29 cellular contexts compared by ENCODE assay signal in the genomic region with DNA sequence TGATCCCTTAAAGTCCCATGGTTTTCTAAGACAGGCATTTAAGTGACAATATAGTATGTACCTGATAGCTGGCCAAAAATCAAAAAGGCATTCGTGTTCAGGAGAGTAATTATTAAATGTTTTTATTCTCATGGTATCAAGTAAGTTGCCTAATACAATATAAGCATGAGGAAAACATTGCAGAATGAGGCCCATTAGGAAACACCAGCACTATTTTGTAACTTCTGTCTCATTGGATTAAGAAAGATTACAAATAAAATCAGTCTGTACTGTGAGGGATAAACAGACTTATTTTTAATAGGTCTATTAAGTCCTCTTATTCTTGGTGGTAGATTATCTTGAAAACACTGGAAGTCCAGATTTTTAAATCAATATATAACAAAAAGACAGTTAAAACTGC.
DNase-seq lines count a peak whose midpoint lies in the region; ATAC-seq, FAIRE-seq and TF ChIP-seq lines count a peak whose summit lies in the region.
"Had no signal": no experiment of that assay in that cellular context is flagged by ENCODE, and none has a peak within 500 bp of the region (broad histone marks: within the 10 kb centered on the region; RNA-seq: fewer than 3 reads in every experiment).

No MANE protein-coding gene starts in this region.

- H3K4me3 Mint-ChIP-seq in activated CD4-positive, alpha-beta T cell treated with anti-CD3 and anti-CD28 coated beads, Interleukin-2, amount 10 ng/mL, durations not matched to agents 24 days and 14 days, result no peak overlapping the region
- no peak overlapping the region for H3K4me3 Mint-ChIP-seq in naive thymus-derived CD4-positive, alpha-beta T cell
- H3K4me3 Mint-ChIP-seq: activated CD4-positive, alpha-beta memory T cell treated with anti-CD3 and anti-CD28 coated beads, Interleukin-2, amount 10 ng/mL, durations not matched to agents 7 days and 5 days; activated naive CD4-positive, alpha-beta T cell treated with anti-CD3 and anti-CD28 coated beads, Interleukin-2, amount 50 U/mL, for 24 hours; naive thymus-derived CD8-positive, alpha-beta T cell had no signal

- H3K36me3 Mint-ChIP-seq in activated CD4-positive, alpha-beta T cell treated with anti-CD3 and anti-CD28 coated beads, Interleukin-2, amount 10 ng/mL, durations not matched to agents 24 days and 14 days (ENCODE audit: low read depth), result peaks cover 13% of the 10 kb centered on the region
- peaks cover 0 to 42% (median 18%) of the 10 kb centered on the region in 5 donors for H3K36me3 Mint-ChIP-seq in naive thymus-derived CD4-positive, alpha-beta T cell

- no peaks in the 10 kb centered on the region for H3K9me3 ChIP-seq in right lobe of liver
- no peaks in the 10 kb centered on the region for H3K9me3 ChIP-seq in HepG2 (ENCODE audit: low read length)
- no peaks in the 10 kb centered on the region for H3K9me3 ChIP-seq in adipocyte (ENCODE audit: control insufficient read depth, low read length)
- H3K9me3 ChIP-seq in naive thymus-derived CD4-positive, alpha-beta T cell (ENCODE audit: control insufficient read depth in 2 of 3, low read length in 3 of 3), result no peaks in the 10 kb centered on the region
- H3K9me3 ChIP-seq: BLaER1, esophagus squamous epithelium, spleen, tibial nerve had no signal

- in situ Hi-C loops in HepG2 (cut with HindIII; ENCODE audit: extremely low pct_ligation_motif_present, low pct_unique_long_range_greater_than_20kb), result no loop called here

- ATAC-seq in right lobe of liver (peak in 3 of 4 donors; percentile 32 to 82 (median 53)), HepG2 (no peak), HG03460 (IDR thresholded peaks at IDR 0.05; ENCODE audit: unreplicated experiment) (no peak), omental fat pad (ENCODE audit: low FRiP score) (no peak)
- no peak for ATAC-seq in naive thymus-derived CD4-positive, alpha-beta T cell
- ATAC-seq: naive thymus-derived CD8-positive, alpha-beta T cell had no signal

- CTCF ChIA-PET in HepG2 (lab: Yijun Ruan, JAX; ENCODE audit: low intra/inter-chr PET ratio, low total read pairs), result no interaction called here
- CTCF ChIA-PET in naive thymus-derived CD4-positive, alpha-beta T cell (lab: Charles Lee), result no interaction called here

- TF ChIP-seq EP300 in HepG2 (IDR thresholded peaks at IDR 0.05; ENCODE audit: low read depth in 2 of 2, low read length in 2 of 2) (no peak), HepG2 (CRISPR knock-in tag; IDR thresholded peaks at IDR 0.05; ENCODE audit: borderline replicate concordance) (no peak)

- H3K4me1 ChIP-seq in right lobe of liver, result no peaks in the 10 kb centered on the region
- no peaks in the 10 kb centered on the region for H3K4me1 ChIP-seq in HepG2 (ENCODE audit: insufficient read depth, low read length)
- H3K4me1 ChIP-seq in adipocyte (ENCODE audit: control insufficient read depth, insufficient read depth, low read length), result peaks cover 17% of the 10 kb centered on the region
- H3K4me1 ChIP-seq in naive thymus-derived CD4-positive, alpha-beta T cell (ENCODE audit: control insufficient read depth in 2 of 2, insufficient read depth in 2 of 2, low read length in 2 of 2), result no peaks in the 10 kb centered on the region
- H3K4me1 ChIP-seq: BLaER1, esophagus squamous epithelium, spleen, tibial nerve had no signal

- intact Hi-C loops in right lobe of liver (cut with DNase I), result no loop called here
- intact Hi-C loops in HepG2 (cut with micrococcal nuclease; ENCODE audit: unreplicated experiment), result no loop called here
- intact Hi-C loops in activated CD4-positive, alpha-beta T cell treated with anti-CD3 and anti-CD28 coated beads, Interleukin-2, amount 10 ng/mL, durations not matched to agents 24 days and 14 days (cut with micrococcal nuclease), result no loop called here
- intact Hi-C loops in naive thymus-derived CD4-positive, alpha-beta T cell (cut with micrococcal nuclease), result loop anchor here in 1 of 2 donors (2.0 kb wide), 1 partner anchor 15 kb away; no protein-coding TSS in a partner anchor

- H3K27me3 Mint-ChIP-seq in activated CD4-positive, alpha-beta T cell treated with anti-CD3 and anti-CD28 coated beads, Interleukin-2, amount 10 ng/mL, durations not matched to agents 24 days and 14 days, result no peaks in the 10 kb centered on the region
- no peaks in the 10 kb centered on the region for H3K27me3 Mint-ChIP-seq in naive thymus-derived CD4-positive, alpha-beta T cell
- H3K27me3 Mint-ChIP-seq: activated CD4-positive, alpha-beta memory T cell treated with anti-CD3 and anti-CD28 coated beads, Interleukin-2, amount 10 ng/mL, durations not matched to agents 7 days and 5 days; activated naive CD4-positive, alpha-beta T cell treated with anti-CD3 and anti-CD28 coated beads, Interleukin-2, amount 50 U/mL, for 24 hours; naive thymus-derived CD8-positive, alpha-beta T cell had no signal

- H3K4me1 Mint-ChIP-seq in activated CD4-positive, alpha-beta T cell treated with anti-CD3 and anti-CD28 coated beads, Interleukin-2, amount 10 ng/mL, durations not matched to agents 24 days and 14 days, result no peaks in the 10 kb centered on the region
- H3K4me1 Mint-ChIP-seq in naive thymus-derived CD4-positive, alpha-beta T cell, result no peaks in the 10 kb centered on the region
- H3K4me1 Mint-ChIP-seq: activated CD4-positive, alpha-beta memory T cell treated with anti-CD3 and anti-CD28 coated beads, Interleukin-2, amount 10 ng/mL, durations not matched to agents 7 days and 5 days; activated naive CD4-positive, alpha-beta T cell treated with anti-CD3 and anti-CD28 coated beads, Interleukin-2, amount 50 U/mL, for 24 hours; naive thymus-derived CD8-positive, alpha-beta T cell had no signal

- H3K36me3 ChIP-seq in right lobe of liver (peaks cover 0 to 8% (median 0%) of the 10 kb centered on the region in 4 donors), HepG2 (replicated peaks in 1 of 2; ENCODE audit: control insufficient read depth in 1 of 2, insufficient read depth in 2 of 2, low read length in 2 of 2) (peaks cover 0 to 5% of the 10 kb centered on the region in 2 experiments; a peak in 1 of 5 replicates), adipocyte (ENCODE audit: control insufficient read depth, insufficient read depth, low read length, severe bottlenecking) (peaks cover 12% of the 10 kb centered on the region)
- H3K36me3 ChIP-seq in naive thymus-derived CD4-positive, alpha-beta T cell (ENCODE audit: control insufficient read depth in 2 of 3, insufficient read depth in 3 of 3, low read length in 3 of 3), result peaks cover 0 to 7% (median 0%) of the 10 kb centered on the region in 3 experiments
- H3K36me3 ChIP-seq: BLaER1 had no signal

- no peaks in the 10 kb centered on the region for H3K79me2 ChIP-seq in HepG2 (ENCODE audit: insufficient read depth, low read length)

- no peak for TF ChIP-seq CTCF in right lobe of liver (IDR thresholded peaks at IDR 0.05)
- no peak for TF ChIP-seq CTCF in HepG2 (CRISPR knock-in tag; IDR thresholded peaks at IDR 0.05)
- TF ChIP-seq CTCF in fibroblast of the aortic adventitia (IDR thresholded peaks at IDR 0.05; ENCODE audit: insufficient read depth, low read length), result no peak
- no peak for TF ChIP-seq CTCF in omental fat pad (IDR thresholded peaks at IDR 0.05)

- no peaks in the 10 kb centered on the region for H3K9me3 Mint-ChIP-seq in activated CD4-positive, alpha-beta T cell treated with anti-CD3 and anti-CD28 coated beads, Interleukin-2, amount 10 ng/mL, durations not matched to agents 24 days and 14 days
- H3K9me3 Mint-ChIP-seq in naive thymus-derived CD4-positive, alpha-beta T cell, result no peaks in the 10 kb centered on the region
- H3K9me3 Mint-ChIP-seq: activated CD4-positive, alpha-beta memory T cell treated with anti-CD3 and anti-CD28 coated beads, Interleukin-2, amount 10 ng/mL, durations not matched to agents 7 days and 5 days; activated naive CD4-positive, alpha-beta T cell treated with anti-CD3 and anti-CD28 coated beads, Interleukin-2, amount 50 U/mL, for 24 hours; activated T-helper 2 cell treated with anti-CD3 and anti-CD28 coated beads, Interferon-gamma antibody, Interleukin-2, Interleukin-4, amounts not matched to agents 10 μg/mL and 5 μg/mL and 100 μg/mL, durations not matched to agents 14 hours and 24 hours and 36 hours; naive thymus-derived CD8-positive, alpha-beta T cell had no signal

- H3K27me3 ChIP-seq in right lobe of liver (no peaks in the 10 kb centered on the region), HepG2 (ENCODE audit: control insufficient read depth in 1 of 2, insufficient read depth in 2 of 2, low read length in 2 of 2) (no peaks in the 10 kb centered on the region), adipocyte (replicated peaks; ENCODE audit: control insufficient read depth, insufficient read depth, low read length) (no peaks in the 10 kb centered on the region)
- no peaks in the 10 kb centered on the region for H3K27me3 ChIP-seq in naive thymus-derived CD4-positive, alpha-beta T cell (ENCODE audit: control insufficient read depth in 2 of 2, insufficient read depth in 2 of 2, low read length in 2 of 2)
- H3K27me3 ChIP-seq: BLaER1, esophagus squamous epithelium, spleen, tibial nerve had no signal

- H3K4me2 ChIP-seq in HepG2 (ENCODE audit: low read depth, low read length), result no peak overlapping the region
- H3K4me2 ChIP-seq: BLaER1 had no signal

- no peak overlapping the region for H2AFZ ChIP-seq in HepG2 (ENCODE audit: low read length)

- H3K9ac ChIP-seq in HepG2 (ENCODE audit: insufficient read depth, low read depth, low read length) (no peak overlapping the region), adipocyte (ENCODE audit: low read length) (no peak overlapping the region)
- H3K9ac ChIP-seq: BLaER1 had no signal

- no peak overlapping the region for H3K4me3 ChIP-seq in right lobe of liver
- H3K4me3 ChIP-seq in HepG2 (replicated peaks in 1 of 3; ENCODE audit: insufficient read depth in 1 of 3, low read depth in 2 of 3, low read length in 3 of 3), result no peak overlapping the region
- H3K4me3 ChIP-seq in adipocyte (ENCODE audit: low read length), result no peak overlapping the region
- no peak overlapping the region for H3K4me3 ChIP-seq in fibroblast of the aortic adventitia (ENCODE audit: low read depth, low read length)
- H3K4me3 ChIP-seq in naive thymus-derived CD4-positive, alpha-beta T cell (ENCODE audit: low read length), result no peak overlapping the region
- H3K4me3 ChIP-seq: BLaER1, esophagus squamous epithelium, SK-N-MC, spleen, tibial nerve had no signal

- WGBS in right lobe of liver (ENCODE audit: insufficient coverage, low coverage, low lambda C conversion rate, missing lambda C conversion rate), result 47% methylated on average over 1 of the region's 1 CpG
- WGBS in HepG2 (ENCODE audit: low lambda C conversion rate), result 87% methylated on average over 1 of the region's 1 CpG

- no peak overlapping the region for H3K27ac ChIP-seq in right lobe of liver
- no peak overlapping the region for H3K27ac ChIP-seq in HepG2 (ENCODE audit: extremely low read length, insufficient read depth, low read length)
- H3K27ac ChIP-seq in naive thymus-derived CD4-positive, alpha-beta T cell (ENCODE audit: low read depth, low read length), result no peak overlapping the region
- H3K27ac ChIP-seq: BLaER1, esophagus squamous epithelium, SK-N-MC, spleen, tibial nerve had no signal

- H3K27ac Mint-ChIP-seq in activated CD4-positive, alpha-beta T cell treated with anti-CD3 and anti-CD28 coated beads, Interleukin-2, amount 10 ng/mL, durations not matched to agents 24 days and 14 days, result no peak overlapping the region
- H3K27ac Mint-ChIP-seq in naive thymus-derived CD4-positive, alpha-beta T cell, result no peak overlapping the region
- H3K27ac Mint-ChIP-seq: activated CD4-positive, alpha-beta memory T cell treated with anti-CD3 and anti-CD28 coated beads, Interleukin-2, amount 10 ng/mL, durations not matched to agents 7 days and 5 days; activated naive CD4-positive, alpha-beta T cell treated with anti-CD3 and anti-CD28 coated beads, Interleukin-2, amount 50 U/mL, for 24 hours; activated T-helper 2 cell treated with anti-CD3 and anti-CD28 coated beads, Interferon-gamma antibody, Interleukin-2, Interleukin-4, amounts not matched to agents 10 μg/mL and 5 μg/mL and 100 μg/mL, durations not matched to agents 14 hours and 24 hours and 36 hours had no signal

- POLR2A ChIA-PET in HepG2 (lab: Yijun Ruan, JAX), result no interaction called here
- POLR2A ChIA-PET in naive thymus-derived CD4-positive, alpha-beta T cell (lab: Charles Lee), result no interaction called here

- TF ChIP-seq RAD21 in HepG2 (CRISPR knock-in tag; IDR thresholded peaks at IDR 0.05), result no peak

- DNase-seq in right lobe of liver, result no peak
- no peak for DNase-seq in HepG2 (ENCODE audit: low spot score)
- DNase-seq in adipocyte (ENCODE audit: low read depth), result peak; percentile 78
- DNase-seq in fibroblast of the aortic adventitia (ENCODE audit: low read depth), result peak; percentile 4
- DNase-seq in activated CD4-positive, alpha-beta T cell treated with anti-CD3 and anti-CD28 coated beads, Interleukin-2, amount 10 ng/mL, durations not matched to agents 24 days and 14 days, result no peak
- no peak for DNase-seq in naive thymus-derived CD4-positive, alpha-beta T cell
- DNase-seq in omental fat pad (ENCODE audit: low spot score), result no peak
- DNase-seq: activated CD4-positive, alpha-beta memory T cell treated with anti-CD3 and anti-CD28 coated beads, Interleukin-2, amount 10 ng/mL, durations not matched to agents 7 days and 5 days; anterior cingulate cortex; dermis blood vessel endothelial cell; DMS79 treated with DMSO at 0.1 percent for 48 hours; esophagus squamous epithelium; glutamatergic neuron; Kasumi-1; midbrain; naive thymus-derived CD8-positive, alpha-beta T cell; NCI-H1092; NCI-H2081; NCI-H226; occipital lobe; spleen had no signal

- BruUV-seq in HepG2 (replicated peaks; lab: Mats Ljungman, UMichigan), result no TSS peak

- no peaks in the 10 kb centered on the region for H4K20me1 ChIP-seq in HepG2 (ENCODE audit: insufficient read depth, low read length)
- H4K20me1 ChIP-seq: BLaER1 had no signal

- TF ChIP-seq POLR2A in right lobe of liver (IDR thresholded peaks at IDR 0.05), result no peak
- TF ChIP-seq POLR2A in HepG2 (IDR thresholded peaks at IDR 0.05; ENCODE audit: insufficient read depth in 1 of 2, low read depth in 2 of 2, low read length in 2 of 2), result no peak

- no peak for FAIRE-seq in HepG2 (lab: Jason Lieb, UNC)
- FAIRE-seq: GM18507, keratinocyte had no signal

Comparison
In these comparisons a context has a peak if more than half of its experiments do, and no peak if none do; other contexts are left out.
1. ATAC-seq: peak in right lobe of liver (3 of 4); none in HepG2 (single experiment), HG03460 (single experiment), naive thymus-derived CD4-positive, alpha-beta T cell (single experiment) and omental fat pad (single experiment).
2. DNase-seq: peak in adipocyte (single experiment) and fibroblast of the aortic adventitia (single experiment); none in right lobe of liver (0 of 3), HepG2 (single experiment), activated CD4-positive, alpha-beta T cell treated with anti-CD3 and anti-CD28 coated beads, Interleukin-2, amount 10 ng/mL, durations not matched to agents 24 days and 14 days (single experiment), naive thymus-derived CD4-positive, alpha-beta T cell (0 of 9) and omental fat pad (single experiment).